8 cellular contexts compared by ENCODE assay signal in genomic region chr3:98980915-98981596, GRCh38.
DNase-seq lines count a peak whose midpoint lies in the region; ATAC-seq, FAIRE-seq and TF ChIP-seq lines count a peak whose summit lies in the region.

No MANE protein-coding gene starts in this region.

- no peaks in the 10 kb centered on the region for H3K9me3 Mint-ChIP-seq in activated naive CD4-positive, alpha-beta T cell treated with anti-CD3 and anti-CD28 coated beads for 36 hours

- TF ChIP-seq CTCF in BJ (IDR thresholded peaks at IDR 0.05; ENCODE audit: insufficient read depth, low read depth, low read length) (no peak), GM12878 (IDR thresholded peaks at IDR 0.05 in 2 of 3, conservative IDR thresholded peaks at IDR 0.05 in 1 of 3; ENCODE audit: control insufficient read depth in 2 of 3, extremely low read depth in 1 of 3, insufficient read depth in 1 of 3, low read depth in 3 of 3, low read length in 3 of 3) (no peak)

- no peak overlapping the region for H3K27ac Mint-ChIP-seq in activated naive CD4-positive, alpha-beta T cell treated with anti-CD3 and anti-CD28 coated beads for 36 hours

- DNase-seq in BJ (ENCODE audit: low read depth) (peak; percentile 19), GM12878 (ENCODE audit: low read depth, low spot score) (peak; percentile 79), NCI-H128 (lab: John Stamatoyannopoulos, UW; ENCODE audit: unreplicated experiment) (no peak), Ammon's horn (ENCODE audit: low spot score) (no peak)
- DNase-seq in activated naive CD4-positive, alpha-beta T cell (lab: John Stamatoyannopoulos, UW): no peak
- no peak for DNase-seq in activated naive CD4-positive, alpha-beta T cell treated with anti-CD3 and anti-CD28 coated beads for 36 hours

- RAD21 ChIA-PET in GM12878 (lab: Charles Lee; ENCODE audit: unreplicated experiment): interaction anchor here (1.8 kb wide), 1 partner anchor 13 kb away, joined by 6 read pairs; no protein-coding TSS in a partner anchor

- BruUV-seq in GM12878 (replicated peaks; lab: Mats Ljungman, UMichigan): no TSS peak

- 0% methylated on average over 2 of the region's 2 CpGs for WGBS in GM12878 (ENCODE audit: insufficient coverage, insufficient replicate concordance, low lambda C conversion rate, missing lambda C conversion rate)

- H3K36me3 ChIP-seq in BJ (ENCODE audit: control insufficient read depth, insufficient read depth, low read length) (no peaks in the 10 kb centered on the region), GM12878 (ENCODE audit: control insufficient read depth in 2 of 2, insufficient read depth in 2 of 2, low read length in 1 of 2) (no peaks in the 10 kb centered on the region)

- H3K4me3 ChIP-seq in BJ (ENCODE audit: low read depth, low read length) (no peak overlapping the region), GM12878 (no peak overlapping the region)

- CTCF ChIA-PET in BJ (lab: Yijun Ruan, JAX) (interaction anchor here (2.1 kb wide), 1 partner anchor 13 kb away, joined by 6 read pairs; no protein-coding TSS in a partner anchor), GM12878 (lab: Yijun Ruan, JAX) (interaction anchor here (0.9 to 3.4 kb wide), 3 partner anchors 13 to 424 kb away, joined by 3 to 10 read pairs (median 3); no protein-coding TSS in a partner anchor)
- CTCF ChIA-PET in activated naive CD4-positive, alpha-beta T cell treated with anti-CD3 and anti-CD28 coated beads for 36 hours (lab: Charles Lee): no interaction called here

- no peak for TF ChIP-seq POLR2A in GM12878 (IDR thresholded peaks at IDR 0.05; ENCODE audit: low read depth, low read length)

- no peaks in the 10 kb centered on the region; the same call in 1 of the 2 replicates for H3K4me1 ChIP-seq in GM12878 (ENCODE audit: control insufficient read depth, insufficient read depth, low read length)

- ATAC-seq in GM19438 (IDR thresholded peaks at IDR 0.05; ENCODE audit: low read depth, unreplicated experiment) (peak; percentile 94), HG03159 (IDR thresholded peaks at IDR 0.05; ENCODE audit: unreplicated experiment) (peak; percentile 77), GM12878 (peak; percentile 93)

- no peaks in the 10 kb centered on the region for H3K79me2 ChIP-seq in GM12878 (ENCODE audit: control insufficient read depth, insufficient read depth, low read length)

- peaks cover 9% of the 10 kb centered on the region for H3K4me1 Mint-ChIP-seq in activated naive CD4-positive, alpha-beta T cell treated with anti-CD3 and anti-CD28 coated beads for 36 hours (ENCODE audit: low read depth)

- no peaks in the 10 kb centered on the region for H3K36me3 Mint-ChIP-seq in activated naive CD4-positive, alpha-beta T cell treated with anti-CD3 and anti-CD28 coated beads for 36 hours (ENCODE audit: low read depth)

- no peak overlapping the region; the same call in 1 of the 2 replicates for H3K4me2 ChIP-seq in GM12878 (ENCODE audit: control insufficient read depth, insufficient read depth)

- SMC1A ChIA-PET in GM12878 (lab: Charles Lee; ENCODE audit: uncharacterized antibody, unreplicated experiment): interaction anchor here (1.2 to 2.0 kb wide), 2 partner anchors 13 to 519 kb away, joined by 3 to 8 read pairs; no protein-coding TSS in a partner anchor

- in situ Hi-C loops in GM12878 (cut with MboI): no loop called here

- H3K4me3 Mint-ChIP-seq in activated naive CD4-positive, alpha-beta T cell treated with anti-CD3 and anti-CD28 coated beads for 36 hours: no peak overlapping the region

- H3K27ac ChIP-seq in GM12878 (ENCODE audit: control insufficient read depth, insufficient read depth): no peak overlapping the region

- TF ChIP-seq RAD21 in GM12878 (IDR thresholded peaks at IDR 0.05; ENCODE audit: insufficient read depth, low read depth, low read length): no peak

- FAIRE-seq in GM12878 (lab: Jason Lieb, UNC): peak; percentile 85

- no peak overlapping the region for H3K9ac ChIP-seq in GM12878 (ENCODE audit: control insufficient read depth, insufficient read depth, low read length)

- intact Hi-C loops in GM12878 (cut with micrococcal nuclease; ENCODE audit: unreplicated experiment): loop anchor here (5.0 kb wide), 1 partner anchor 79 kb away; the partner anchor contains the start of gene DCBLD2
- intact Hi-C loops in activated naive CD4-positive, alpha-beta T cell treated with anti-CD3 and anti-CD28 coated beads for 36 hours (cut with micrococcal nuclease): no loop called here

- H3K9me3 ChIP-seq in GM12878 (replicated peaks; ENCODE audit: control insufficient read depth, insufficient read depth, low read length): peaks cover 2% of the 10 kb centered on the region; the same call in 1 of the 3 replicates

- peak; percentile 63 to 71; a peak in 3 of 4 replicates for TF ChIP-seq EP300 in GM12878 (IDR thresholded peaks at IDR 0.05; ENCODE audit: borderline replicate concordance in 1 of 2, control insufficient read depth in 1 of 2, low read depth in 2 of 2, low read length in 2 of 2)

- peaks cover 24% of the 10 kb centered on the region for H3K27me3 Mint-ChIP-seq in activated naive CD4-positive, alpha-beta T cell treated with anti-CD3 and anti-CD28 coated beads for 36 hours (ENCODE audit: low read depth)

- H3K27me3 ChIP-seq in BJ (ENCODE audit: control insufficient read depth, insufficient read depth, low read length) (no peaks in the 10 kb centered on the region), GM12878 (replicated peaks in 1 of 2; ENCODE audit: control insufficient read depth in 2 of 2, insufficient read depth in 2 of 2, low read length in 1 of 2) (no peaks in the 10 kb centered on the region)

- H4K20me1 ChIP-seq in GM12878 (ENCODE audit: control insufficient read depth, insufficient read depth): no peaks in the 10 kb centered on the region

- POLR2A ChIA-PET in BJ (lab: Charles Lee): no interaction called here
- POLR2A ChIA-PET in GM12878 (lab: Charles Lee): interaction anchor here (0.6 kb wide), 2 partner anchors 345 to 754 kb away, joined by 3 to 4 read pairs; no protein-coding TSS in a partner anchor

- no peak overlapping the region for H2AFZ ChIP-seq in GM12878 (ENCODE audit: control insufficient read depth, low read depth, low read length)

TF ChIP-seq in GM12878, 131 proteins besides CTCF, POLR2A, EP300 and RAD21 (continues in another document):
- TF ChIP-seq NFXL1 (IDR thresholded peaks at IDR 0.05; ENCODE audit: borderline replicate concordance): no peak
- no peak for TF ChIP-seq BMI1 (IDR thresholded peaks at IDR 0.05; ENCODE audit: borderline replicate concordance)
- TF ChIP-seq CHD4 (IDR thresholded peaks at IDR 0.05): no peak
- TF ChIP-seq E4F1 (IDR thresholded peaks at IDR 0.05; ENCODE audit: borderline replicate concordance, partially characterized antibody): no peak
- no peak; the same call in 2 of the 3 replicates for TF ChIP-seq POU2F2 (IDR thresholded peaks at IDR 0.05; ENCODE audit: borderline replicate concordance, low read depth, low read length)
- TF ChIP-seq RCOR1 (conservative IDR thresholded peaks at IDR 0.05; ENCODE audit: low read depth, low read length): no peak
- TF ChIP-seq MTA3 (IDR thresholded peaks at IDR 0.05; ENCODE audit: borderline replicate concordance, low read length): peak; percentile 39; the same call in 1 of the 2 replicates
- 0 out of 2 replicates have a peak, but pooled peaks have one; percentile 16 for TF ChIP-seq CREB1 (IDR thresholded peaks at IDR 0.05; ENCODE audit: low read depth)
- no peak for TF ChIP-seq YBX1 (IDR thresholded peaks at IDR 0.05)
- TF ChIP-seq RFX5 (IDR thresholded peaks at IDR 0.05; ENCODE audit: low read depth, low read length): no peak
- TF ChIP-seq BCLAF1 (IDR thresholded peaks at IDR 0.05): no peak
- no peak for TF ChIP-seq HDGF (IDR thresholded peaks at IDR 0.05)
- TF ChIP-seq STAT1 (conservative IDR thresholded peaks at IDR 0.05): no peak
- no peak for TF ChIP-seq ZSCAN29 (IDR thresholded peaks at IDR 0.05)

Comparison
In these comparisons a context has a peak if more than half of its experiments do, and no peak if none do; other contexts are left out.
1. DNase-seq: peak in BJ (single experiment) and GM12878 (single experiment); none in activated naive CD4-positive, alpha-beta T cell (0 of 4), NCI-H128 (single experiment), Ammon's horn (single experiment) and activated naive CD4-positive, alpha-beta T cell treated with anti-CD3 and anti-CD28 coated beads for 36 hours (single experiment).
2. Peak in every context shown above with its lines, with median percentiles within 50 percentile points of each other: ATAC-seq.